Comparison of ENCODE assay signal across 8 cellular contexts in the genomic region with DNA sequence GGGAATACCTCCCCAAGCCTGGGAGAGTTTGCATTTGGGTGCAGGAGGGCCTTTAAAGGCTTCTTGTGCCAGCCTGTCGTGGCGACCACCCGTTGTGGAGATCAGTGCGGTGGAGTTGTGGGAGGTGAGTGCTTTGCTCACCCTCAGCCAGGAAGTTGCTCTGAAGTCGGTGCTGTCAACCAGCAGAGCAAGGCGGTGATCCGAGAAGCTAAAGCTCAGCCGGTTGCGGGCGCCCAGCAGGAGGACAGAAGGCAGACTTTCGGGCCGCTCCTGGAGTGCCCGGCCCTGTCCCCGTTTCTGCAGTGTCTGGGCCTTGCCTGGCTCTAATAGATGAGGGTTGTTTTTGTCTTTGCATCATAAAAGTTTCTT. TPM values are rescaled to one million over a fixed set of nuclear protein-coding genes. Genes with fewer than 3 reads are reported as not detected.
A peak's percentile ranks its signal among the peaks of the same experiment; 100 is the strongest.
DNase-seq lines count a peak whose midpoint lies in the region; ATAC-seq and TF ChIP-seq lines count a peak whose summit lies in the region.

No MANE protein-coding gene starts in this region.

- peaks cover 55% of the 10 kb centered on the region for H3K79me2 ChIP-seq in Loucy (ENCODE audit: insufficient read depth, low read length)

- H3K23ac ChIP-seq in mesenchymal stem cell (ENCODE audit: low read length in 2 of 2), result peak overlapping the region in 1 of 2 experiments; percentile 34

- H3K14ac ChIP-seq in mesenchymal stem cell (ENCODE audit: low read length in 2 of 2), result peak overlapping the region in 1 of 2 experiments; percentile 35

- no peak overlapping the region for H2BK5ac ChIP-seq in mesenchymal stem cell (ENCODE audit: low read depth, low read length, poor library complexity, severe bottlenecking)

- H3K9me3 Mint-ChIP-seq in CD14-positive monocyte, result peaks cover 0 to 2% (median 0%) of the 10 kb centered on the region in 7 donors

- H3K4me1 Mint-ChIP-seq in CD14-positive monocyte, result peaks cover 31% of the 10 kb centered on the region

- H4K20me1 ChIP-seq in Loucy (ENCODE audit: insufficient read depth, low read length, poor library complexity, severe bottlenecking), result peaks cover 49% of the 10 kb centered on the region

- no peaks in the 10 kb centered on the region for H3F3A ChIP-seq in Loucy (ENCODE audit: low read depth)

- peak overlapping the region; percentile 95 for H3K4me3 ChIP-seq in Loucy (ENCODE audit: low read length, poor library complexity, severe bottlenecking)
- H3K4me3 ChIP-seq in body of pancreas, result peak overlapping the region; percentile 40 to 94
- H3K4me3 ChIP-seq in mesenchymal stem cell (ENCODE audit: insufficient read depth in 1 of 2, low read depth in 1 of 2, low read length in 2 of 2), result peak overlapping the region; percentile 73 to 92

- H3K27me3 ChIP-seq in Loucy (ENCODE audit: insufficient read depth, low read length, poor library complexity, severe bottlenecking), result no peaks in the 10 kb centered on the region
- no peaks in the 10 kb centered on the region for H3K27me3 ChIP-seq in body of pancreas
- no peaks in the 10 kb centered on the region for H3K27me3 ChIP-seq in mesenchymal stem cell (ENCODE audit: control insufficient read depth in 1 of 2, insufficient read depth in 1 of 2, low read length in 2 of 2)

- TF ChIP-seq CTCF in CD14-positive monocyte (IDR thresholded peaks at IDR 0.05), result no peak
- no peak for TF ChIP-seq CTCF in Loucy (conservative IDR thresholded peaks at IDR 0.05; ENCODE audit: low read length)
- no peak for TF ChIP-seq CTCF in body of pancreas (IDR thresholded peaks at IDR 0.05)

- peak overlapping the region; percentile 95 to 98 for H3K4me3 Mint-ChIP-seq in CD14-positive monocyte

- H3K27ac ChIP-seq in body of pancreas (peak overlapping the region in 1 of 4 donors; percentile 1), mesenchymal stem cell (ENCODE audit: low read length, poor library complexity, severe bottlenecking) (peak overlapping the region; percentile 63)

- H4K91ac ChIP-seq in mesenchymal stem cell (ENCODE audit: low read length), result no peak overlapping the region

- H3K9ac ChIP-seq in Loucy (ENCODE audit: low read depth, low read length, poor library complexity, severe bottlenecking), result peak overlapping the region; percentile 92
- H3K9ac ChIP-seq in mesenchymal stem cell (ENCODE audit: low read length), result peak overlapping the region; percentile 92

- ATAC-seq in body of pancreas (no peak), GM21381 (IDR thresholded peaks at IDR 0.05; ENCODE audit: unreplicated experiment) (no peak), GM18861 (IDR thresholded peaks at IDR 0.05; ENCODE audit: unreplicated experiment) (no peak)

- H2BK12ac ChIP-seq in mesenchymal stem cell (ENCODE audit: low read length in 2 of 2), result no peak overlapping the region

- peak overlapping the region in 6 of 7 donors; percentile 85 to 95 (median 92) for H3K27ac Mint-ChIP-seq in CD14-positive monocyte

- H2BK120ac ChIP-seq in mesenchymal stem cell (ENCODE audit: low read depth, low read length), result no peak overlapping the region

- peaks cover 6% of the 10 kb centered on the region; the same call in 1 of the 2 replicates for H3K36me3 ChIP-seq in Loucy (ENCODE audit: insufficient read depth, low read length)
- H3K36me3 ChIP-seq in body of pancreas (replicated peaks in 1 of 2; ENCODE audit: insufficient read depth in 1 of 2, low read depth in 2 of 2), result peaks cover 6 to 17% of the 10 kb centered on the region in 2 donors
- peaks cover 23 to 39% of the 10 kb centered on the region in 2 experiments for H3K36me3 ChIP-seq in mesenchymal stem cell (ENCODE audit: control insufficient read depth in 1 of 2, insufficient read depth in 2 of 2, low read depth in 1 of 2, low read length in 2 of 2)

- no peak overlapping the region for H2AK5ac ChIP-seq in mesenchymal stem cell (ENCODE audit: low read length, severe bottlenecking)

- no peak overlapping the region for H4K8ac ChIP-seq in mesenchymal stem cell (ENCODE audit: low read length)

- H2AFZ ChIP-seq in Loucy (ENCODE audit: low read length), result no peak overlapping the region
- no peak overlapping the region for H2AFZ ChIP-seq in mesenchymal stem cell (ENCODE audit: low read depth, low read length)

- peak overlapping the region; percentile 88 for H3K4me2 ChIP-seq in Loucy (ENCODE audit: low read depth, low read length, poor library complexity, severe bottlenecking)
- peak overlapping the region; percentile 96 for H3K4me2 ChIP-seq in mesenchymal stem cell (ENCODE audit: low read length, poor library complexity, severe bottlenecking)

- peaks cover 2% of the 10 kb centered on the region for H3K79me1 ChIP-seq in mesenchymal stem cell (replicated peaks; ENCODE audit: low read length, poor library complexity, severe bottlenecking)

- no peak for TF ChIP-seq POLR2A in body of pancreas (IDR thresholded peaks at IDR 0.05)

- DNase-seq in CD14-positive monocyte (ENCODE audit: low spot score), result no peak
- DNase-seq in body of pancreas, result no peak
- peak; percentile 23 for DNase-seq in mesenchymal stem cell
- no peak for DNase-seq in midbrain (lab: John Stamatoyannopoulos, UW)
- no peak for DNase-seq in NCI-H1105 treated with DMSO at 0.1 percent for 48 hours (lab: John Stamatoyannopoulos, UW)

- WGBS in body of pancreas, 2 donors, result 1 to 4% methylated on average over 5 to 14 of the region's 14 CpGs
- 3% methylated on average over 14 of the region's 14 CpGs for WGBS in mesenchymal stem cell

- no peak overlapping the region for H3K4ac ChIP-seq in mesenchymal stem cell (ENCODE audit: low read depth in 1 of 2, low read length in 2 of 2)

- H3K36me3 Mint-ChIP-seq in CD14-positive monocyte, result peaks cover 18 to 31% of the 10 kb centered on the region in 2 donors

- H3K9me2 ChIP-seq in Loucy (replicated peaks; ENCODE audit: low read depth, low read length), result no peaks in the 10 kb centered on the region

- no peak overlapping the region for H3K18ac ChIP-seq in mesenchymal stem cell (ENCODE audit: low read depth in 1 of 2, low read length in 2 of 2)

- no peaks in the 10 kb centered on the region for H3K9me3 ChIP-seq in Loucy (ENCODE audit: insufficient read depth, low read depth, low read length)
- no peaks in the 10 kb centered on the region for H3K9me3 ChIP-seq in body of pancreas
- no peaks in the 10 kb centered on the region for H3K9me3 ChIP-seq in mesenchymal stem cell (ENCODE audit: control insufficient read depth, low read length)

- H3K4me1 ChIP-seq in Loucy (ENCODE audit: insufficient read depth, low read length, poor library complexity, severe bottlenecking) (no peaks in the 10 kb centered on the region), body of pancreas (peaks cover 28% of the 10 kb centered on the region), mesenchymal stem cell (ENCODE audit: control insufficient read depth, insufficient read depth, low read depth, low read length) (peaks cover 29% of the 10 kb centered on the region)

- no peaks in the 10 kb centered on the region for H3K27me3 Mint-ChIP-seq in CD14-positive monocyte (ENCODE audit: low read depth in 3 of 3)

- intact Hi-C loops in CD14-positive monocyte (cut with micrococcal nuclease) (loop anchor here in 1 of 2 donors (5.0 kb wide), 1 partner anchor 36 kb away; no protein-coding TSS in a partner anchor), body of pancreas (cut with DNase I) (no loop called here)

- H2BK15ac ChIP-seq in mesenchymal stem cell (ENCODE audit: low read depth, poor library complexity, severe bottlenecking), result no peak overlapping the region

RNA-seq across cellular contexts. Expression of a gene that starts 1.4 kb away (rescaled TPM):
- 10 to 100 TPM; 76.8 to 88.8 TPM for polyA plus RNA-seq in CD14-positive monocyte
- 10 to 100 TPM; 25.9 to 81.7 TPM for total RNA-seq in body of pancreas
- 146 TPM for polyA plus RNA-seq in mesenchymal stem cell (2013, experiment 1 of 2)
- polyA plus RNA-seq in mesenchymal stem cell (2013, experiment 2 of 2), result 147 TPM

RNA-seq across cellular contexts. Expression of a gene that starts 22.6 kb away (rescaled TPM):
- polyA plus RNA-seq in CD14-positive monocyte, result not detected
- 10 to 100 TPM in 1 of 2 donors, 1 to 10 TPM in 1; 7.0 to 20.8 TPM for total RNA-seq in body of pancreas
- polyA plus RNA-seq in mesenchymal stem cell (2013, experiment 1 of 2), result 3.2 TPM
- polyA plus RNA-seq in mesenchymal stem cell (2013, experiment 2 of 2), result 3.6 TPM

RNA-seq across cellular contexts. Expression of a gene that starts 40.9 kb away (rescaled TPM):
- polyA plus RNA-seq in CD14-positive monocyte, result 10 to 100 TPM; 48.2 to 73.1 TPM
- total RNA-seq in body of pancreas, result 10 to 100 TPM; 70.5 to 98.8 TPM
- polyA plus RNA-seq in mesenchymal stem cell (2013, experiment 1 of 2), result 43.6 TPM
- polyA plus RNA-seq in mesenchymal stem cell (2013, experiment 2 of 2), result 42.3 TPM

RNA-seq across cellular contexts. Expression of a gene that starts 40.9 kb away (rescaled TPM):
- polyA plus RNA-seq in CD14-positive monocyte, result 10 to 100 TPM; 74.7 to 82.5 TPM
- 10 to 100 TPM; 38.1 to 98.2 TPM for total RNA-seq in body of pancreas
- polyA plus RNA-seq in mesenchymal stem cell (2013, experiment 1 of 2), result 46.5 TPM
- 45.8 TPM for polyA plus RNA-seq in mesenchymal stem cell (2013, experiment 2 of 2)

RNA-seq across cellular contexts. Expression of a gene that starts 54.9 kb away (rescaled TPM):
- polyA plus RNA-seq in CD14-positive monocyte, result not detected
- total RNA-seq in body of pancreas, result 1 to 10 TPM in 1 of 2 donors, not detected in 1; 1.6 TPM
- not detected for polyA plus RNA-seq in mesenchymal stem cell (2013, experiment 1 of 2)
- polyA plus RNA-seq in mesenchymal stem cell (2013, experiment 2 of 2), result not detected
